In genomic region chr3:157103280-157103679, GRCh38 we compare ENCODE assay signal across 10 cellular contexts. TPM values are rescaled to one million over a fixed set of nuclear protein-coding genes. Genes with fewer than 3 reads are reported as not detected.
DNase-seq lines count a peak whose midpoint lies in the region; ATAC-seq and TF ChIP-seq lines count a peak whose summit lies in the region.
"Had no signal": no experiment of that assay in that cellular context is flagged by ENCODE, and none has a peak within 500 bp of the region (broad histone marks: within the 10 kb centered on the region; RNA-seq: fewer than 3 reads in every experiment).

No MANE protein-coding gene starts in this region.

- no peak for TF ChIP-seq POLR2A in adrenal gland (IDR thresholded peaks at IDR 0.05)

- WGBS in adrenal gland, 4 donors: 72 to 85% (median 81%) methylated on average over 2 of the region's 2 CpGs

- H3K27ac ChIP-seq in lower lobe of right lung (no peak overlapping the region), adrenal gland (peak overlapping the region in 2 of 5 donors; percentile 3 to 17)

- intact Hi-C loops in lower lobe of right lung (cut with DNase I) (no loop called here), adrenal gland (cut with DNase I) (no loop called here)

- peak overlapping the region; percentile 83 for H3K27ac Mint-ChIP-seq in activated CD4-positive, alpha-beta memory T cell treated with anti-CD3 and anti-CD28 coated beads, Interleukin-2, amount 10 ng/mL, durations not matched to agents 7 days and 5 days

- TF ChIP-seq CTCF in GM12864 (IDR thresholded peaks at IDR 0.05; ENCODE audit: low read depth, low read length, missing control alignments) (no peak), lower lobe of right lung (IDR thresholded peaks at IDR 0.05) (no peak), adrenal gland (IDR thresholded peaks at IDR 0.05) (no peak)

- no peak overlapping the region for H3K4me3 ChIP-seq in GM12864 (ENCODE audit: low read depth, low read length)
- no peak overlapping the region for H3K4me3 ChIP-seq in lower lobe of right lung
- H3K4me3 ChIP-seq in adrenal gland: no peak overlapping the region

- H3K9me3 ChIP-seq in lower lobe of right lung (no peaks in the 10 kb centered on the region), adrenal gland (replicated peaks in 1 of 3) (no peaks in the 10 kb centered on the region)

- CTCF ChIA-PET in activated CD4-positive, alpha-beta memory T cell treated with anti-CD3 and anti-CD28 coated beads, Interleukin-2, amount 10 ng/mL, durations not matched to agents 7 days and 5 days (lab: Charles Lee): interaction anchor here (1.1 to 2.1 kb wide), 6 partner anchors 8 to 951 kb away, joined by 3 to 9 read pairs (median 3); partner anchors contain the start of gene TIPARP

- H3K36me3 ChIP-seq in lower lobe of right lung (no peaks in the 10 kb centered on the region), adrenal gland (replicated peaks in 1 of 2) (no peaks in the 10 kb centered on the region)

- POLR2A ChIA-PET in activated CD4-positive, alpha-beta memory T cell treated with anti-CD3 and anti-CD28 coated beads, Interleukin-2, amount 10 ng/mL, durations not matched to agents 7 days and 5 days (lab: Charles Lee): interaction anchor here (0.7 to 11.5 kb wide), 5 partner anchors 9 to 57 kb away, joined by 5 to 83 read pairs (median 12); partner anchors contain the start of gene CCNL1

- peak overlapping the region; percentile 6 for H3K4me3 Mint-ChIP-seq in activated CD4-positive, alpha-beta memory T cell treated with anti-CD3 and anti-CD28 coated beads, Interleukin-2, amount 10 ng/mL, durations not matched to agents 7 days and 5 days

- peak; percentile 85 for ATAC-seq in HG03039 (IDR thresholded peaks at IDR 0.05; ENCODE audit: unreplicated experiment)
- no peak for ATAC-seq in lower lobe of right lung

- H3K27me3 ChIP-seq in lower lobe of right lung (ENCODE audit: low read depth) (no peaks in the 10 kb centered on the region), adrenal gland (no peaks in the 10 kb centered on the region)

- H3K27me3 Mint-ChIP-seq in activated CD4-positive, alpha-beta memory T cell treated with anti-CD3 and anti-CD28 coated beads, Interleukin-2, amount 10 ng/mL, durations not matched to agents 7 days and 5 days: no peaks in the 10 kb centered on the region

- H3K4me1 ChIP-seq in lower lobe of right lung (peaks cover 6% of the 10 kb centered on the region), adrenal gland (replicated peaks in 1 of 2) (peaks cover 0 to 10% of the 10 kb centered on the region in 2 donors)

- peaks cover 68% of the 10 kb centered on the region for H3K4me1 Mint-ChIP-seq in activated CD4-positive, alpha-beta memory T cell treated with anti-CD3 and anti-CD28 coated beads, Interleukin-2, amount 10 ng/mL, durations not matched to agents 7 days and 5 days

- no peaks in the 10 kb centered on the region for H3K9me3 Mint-ChIP-seq in activated CD4-positive, alpha-beta memory T cell treated with anti-CD3 and anti-CD28 coated beads, Interleukin-2, amount 10 ng/mL, durations not matched to agents 7 days and 5 days

- peaks cover 5% of the 10 kb centered on the region for H3K36me3 Mint-ChIP-seq in activated CD4-positive, alpha-beta memory T cell treated with anti-CD3 and anti-CD28 coated beads, Interleukin-2, amount 10 ng/mL, durations not matched to agents 7 days and 5 days (ENCODE audit: low read depth)

- peak; percentile 85 for DNase-seq in GM12864 (ENCODE audit: low read depth)
- DNase-seq in GM19240 (ENCODE audit: insufficient read length, low spot score): peak; percentile 36
- DNase-seq in activated CD4-positive, alpha-beta memory T cell treated with anti-CD3 and anti-CD28 coated beads, Interleukin-2, amount 10 ng/mL, durations not matched to agents 7 days and 5 days: no peak
- DNase-seq in NCI-H446 treated with DMSO at 0.1 percent for 48 hours (lab: John Stamatoyannopoulos, UW): no peak
- DNase-seq in lower lobe of right lung: no peak
- no peak for DNase-seq in iPS-NIHi7 (ENCODE audit: extremely low spot score)
- no peak for DNase-seq in adrenal gland
- DNase-seq: amygdala; NK-92 treated with Interleukin-12 subunit alpha and Interleukin-12 subunit beta, amount 100 ng/mL, for 24 hours had no signal

RNA-seq across cellular contexts. Expression of gene CCNL1, which starts 56.7 kb away (rescaled TPM):
- 100 to 1,000 TPM; 223 to 249 TPM for total RNA-seq in activated CD4-positive, alpha-beta memory T cell treated with anti-CD3 and anti-CD28 coated beads, Interleukin-2, amount 10 ng/mL, durations not matched to agents 7 days and 5 days
- total RNA-seq in lower lobe of right lung (133 TPM), adrenal gland (100 to 1,000 TPM in 4 of 8 donors, 10 to 100 TPM in 4; 50.1 to 223 (median 96.7) TPM)
- 100 to 1,000 TPM in 1 of 3 donors, 10 to 100 TPM in 2; 67.0 to 200 (median 97.9) TPM for polyA plus RNA-seq in adrenal gland

Comparison
In these comparisons a context has a peak if more than half of its experiments do, and no peak if none do; other contexts are left out.
1. DNase-seq: peak in GM12864 (single experiment) and GM19240 (single experiment); none in activated CD4-positive, alpha-beta memory T cell treated with anti-CD3 and anti-CD28 coated beads, Interleukin-2, amount 10 ng/mL, durations not matched to agents 7 days and 5 days (single experiment), NCI-H446 treated with DMSO at 0.1 percent for 48 hours (single experiment), lower lobe of right lung (single experiment), iPS-NIHi7 (single experiment) and adrenal gland (0 of 7).